In the genomic region with DNA sequence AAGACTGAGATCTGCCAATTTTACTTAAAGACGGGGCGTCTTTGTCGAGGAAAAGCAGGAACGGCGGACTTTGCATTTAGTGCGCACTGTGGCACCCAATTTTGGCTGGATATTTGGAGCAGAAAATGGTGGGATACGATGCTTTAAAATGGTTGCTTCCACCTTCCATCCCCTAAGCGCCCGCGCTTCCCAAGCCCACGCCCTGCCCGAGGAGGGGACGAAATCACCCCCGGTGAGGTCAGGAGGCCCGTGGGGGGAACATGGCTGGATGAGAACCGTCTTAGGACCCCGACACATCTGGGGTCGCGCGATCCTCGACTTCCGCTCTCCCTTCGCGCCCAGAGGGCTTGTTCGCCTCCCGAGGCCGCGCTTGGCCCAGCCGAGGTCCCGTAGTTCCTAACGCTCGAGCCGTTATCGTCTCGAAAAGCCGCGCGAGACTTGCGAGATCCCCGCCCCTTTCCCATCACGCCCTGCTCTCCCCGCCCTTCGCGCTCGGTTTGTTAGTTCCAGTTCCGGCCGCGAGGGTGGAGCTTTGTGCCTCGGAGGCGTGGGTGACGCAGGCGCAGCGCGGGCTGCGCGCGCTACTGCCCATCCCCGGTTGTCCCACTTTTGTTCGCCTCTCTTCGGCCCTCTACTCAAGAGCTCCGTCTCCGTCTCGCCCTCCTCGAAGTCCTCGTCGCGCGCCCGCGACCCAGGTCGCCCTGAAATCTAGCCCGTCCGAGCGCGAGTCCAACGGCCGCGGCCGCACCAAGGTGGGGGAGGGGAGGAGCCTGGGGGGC, we compare ENCODE assay signal across 1 cellular context.
A peak's percentile ranks its signal among the peaks of the same experiment; 100 is the strongest.
TF ChIP-seq lines count a peak whose summit lies in the region.

A gene with protein sequence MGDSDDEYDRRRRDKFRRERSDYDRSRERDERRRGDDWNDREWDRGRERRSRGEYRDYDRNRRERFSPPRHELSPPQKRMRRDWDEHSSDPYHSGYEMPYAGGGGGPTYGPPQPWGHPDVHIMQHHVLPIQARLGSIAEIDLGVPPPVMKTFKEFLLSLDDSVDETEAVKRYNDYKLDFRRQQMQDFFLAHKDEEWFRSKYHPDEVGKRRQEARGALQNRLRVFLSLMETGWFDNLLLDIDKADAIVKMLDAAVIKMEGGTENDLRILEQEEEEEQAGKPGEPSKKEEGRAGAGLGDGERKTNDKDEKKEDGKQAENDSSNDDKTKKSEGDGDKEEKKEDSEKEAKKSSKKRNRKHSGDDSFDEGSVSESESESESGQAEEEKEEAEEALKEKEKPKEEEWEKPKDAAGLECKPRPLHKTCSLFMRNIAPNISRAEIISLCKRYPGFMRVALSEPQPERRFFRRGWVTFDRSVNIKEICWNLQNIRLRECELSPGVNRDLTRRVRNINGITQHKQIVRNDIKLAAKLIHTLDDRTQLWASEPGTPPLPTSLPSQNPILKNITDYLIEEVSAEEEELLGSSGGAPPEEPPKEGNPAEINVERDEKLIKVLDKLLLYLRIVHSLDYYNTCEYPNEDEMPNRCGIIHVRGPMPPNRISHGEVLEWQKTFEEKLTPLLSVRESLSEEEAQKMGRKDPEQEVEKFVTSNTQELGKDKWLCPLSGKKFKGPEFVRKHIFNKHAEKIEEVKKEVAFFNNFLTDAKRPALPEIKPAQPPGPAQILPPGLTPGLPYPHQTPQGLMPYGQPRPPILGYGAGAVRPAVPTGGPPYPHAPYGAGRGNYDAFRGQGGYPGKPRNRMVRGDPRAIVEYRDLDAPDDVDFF (plus strand): TSS at position 527 of the 779 bp plus-strand sequence. CDS start 488 bp downstream, outside the sequence.

TF ChIP-seq in GM12878, 131 proteins besides CTCF, POLR2A, EP300 and RAD21 (continued from another document and continues in another):
- TF ChIP-seq, protein P1, sequence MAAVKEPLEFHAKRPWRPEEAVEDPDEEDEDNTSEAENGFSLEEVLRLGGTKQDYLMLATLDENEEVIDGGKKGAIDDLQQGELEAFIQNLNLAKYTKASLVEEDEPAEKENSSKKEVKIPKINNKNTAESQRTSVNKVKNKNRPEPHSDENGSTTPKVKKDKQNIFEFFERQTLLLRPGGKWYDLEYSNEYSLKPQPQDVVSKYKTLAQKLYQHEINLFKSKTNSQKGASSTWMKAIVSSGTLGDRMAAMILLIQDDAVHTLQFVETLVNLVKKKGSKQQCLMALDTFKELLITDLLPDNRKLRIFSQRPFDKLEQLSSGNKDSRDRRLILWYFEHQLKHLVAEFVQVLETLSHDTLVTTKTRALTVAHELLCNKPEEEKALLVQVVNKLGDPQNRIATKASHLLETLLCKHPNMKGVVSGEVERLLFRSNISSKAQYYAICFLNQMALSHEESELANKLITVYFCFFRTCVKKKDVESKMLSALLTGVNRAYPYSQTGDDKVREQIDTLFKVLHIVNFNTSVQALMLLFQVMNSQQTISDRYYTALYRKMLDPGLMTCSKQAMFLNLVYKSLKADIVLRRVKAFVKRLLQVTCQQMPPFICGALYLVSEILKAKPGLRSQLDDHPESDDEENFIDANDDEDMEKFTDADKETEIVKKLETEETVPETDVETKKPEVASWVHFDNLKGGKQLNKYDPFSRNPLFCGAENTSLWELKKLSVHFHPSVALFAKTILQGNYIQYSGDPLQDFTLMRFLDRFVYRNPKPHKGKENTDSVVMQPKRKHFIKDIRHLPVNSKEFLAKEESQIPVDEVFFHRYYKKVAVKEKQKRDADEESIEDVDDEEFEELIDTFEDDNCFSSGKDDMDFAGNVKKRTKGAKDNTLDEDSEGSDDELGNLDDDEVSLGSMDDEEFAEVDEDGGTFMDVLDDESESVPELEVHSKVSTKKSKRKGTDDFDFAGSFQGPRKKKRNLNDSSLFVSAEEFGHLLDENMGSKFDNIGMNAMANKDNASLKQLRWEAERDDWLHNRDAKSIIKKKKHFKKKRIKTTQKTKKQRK (IDR thresholded peaks at IDR 0.05; ENCODE audit: low read depth, low read length), result no peak
- TF ChIP-seq, protein P2, sequence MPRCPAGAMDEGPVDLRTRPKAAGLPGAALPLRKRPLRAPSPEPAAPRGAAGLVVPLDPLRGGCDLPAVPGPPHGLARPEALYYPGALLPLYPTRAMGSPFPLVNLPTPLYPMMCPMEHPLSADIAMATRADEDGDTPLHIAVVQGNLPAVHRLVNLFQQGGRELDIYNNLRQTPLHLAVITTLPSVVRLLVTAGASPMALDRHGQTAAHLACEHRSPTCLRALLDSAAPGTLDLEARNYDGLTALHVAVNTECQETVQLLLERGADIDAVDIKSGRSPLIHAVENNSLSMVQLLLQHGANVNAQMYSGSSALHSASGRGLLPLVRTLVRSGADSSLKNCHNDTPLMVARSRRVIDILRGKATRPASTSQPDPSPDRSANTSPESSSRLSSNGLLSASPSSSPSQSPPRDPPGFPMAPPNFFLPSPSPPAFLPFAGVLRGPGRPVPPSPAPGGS (IDR thresholded peaks at IDR 0.05; ENCODE audit: borderline replicate concordance, insufficient read depth, low read depth, low read length, poor library complexity, severe bottlenecking), result peak; percentile 55
- TF ChIP-seq BHLHE40 (IDR thresholded peaks at IDR 0.05; ENCODE audit: borderline replicate concordance in 1 of 2, low read depth in 2 of 2, low read length in 1 of 2), result peak in 1 of 2 experiments; percentile 51; a peak in 1 of 4 replicates
- TF ChIP-seq MYB (IDR thresholded peaks at IDR 0.05; ENCODE audit: borderline replicate concordance, low read depth, low read length), result peak; percentile 62
- no peak for TF ChIP-seq ZNF24 (IDR thresholded peaks at IDR 0.05)
- no peak for TF ChIP-seq ZSCAN29 (IDR thresholded peaks at IDR 0.05)
- no peak for TF ChIP-seq SREBF1 (IDR thresholded peaks at IDR 0.05; ENCODE audit: low read length)
- peak; percentile 53; the same call in 1 of the 2 replicates for TF ChIP-seq MTA2 (IDR thresholded peaks at IDR 0.05; ENCODE audit: low read depth)
- no peak for TF ChIP-seq JUND (IDR thresholded peaks at IDR 0.05; ENCODE audit: low read depth, low read length)
- TF ChIP-seq, protein P3, sequence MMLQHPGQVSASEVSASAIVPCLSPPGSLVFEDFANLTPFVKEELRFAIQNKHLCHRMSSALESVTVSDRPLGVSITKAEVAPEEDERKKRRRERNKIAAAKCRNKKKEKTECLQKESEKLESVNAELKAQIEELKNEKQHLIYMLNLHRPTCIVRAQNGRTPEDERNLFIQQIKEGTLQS (IDR thresholded peaks at IDR 0.05; ENCODE audit: borderline replicate concordance, extremely low read depth, low read depth, low read length), result no peak
- TF ChIP-seq STAT1 (conservative IDR thresholded peaks at IDR 0.05), result peak; percentile 96
- TF ChIP-seq, protein P4, sequence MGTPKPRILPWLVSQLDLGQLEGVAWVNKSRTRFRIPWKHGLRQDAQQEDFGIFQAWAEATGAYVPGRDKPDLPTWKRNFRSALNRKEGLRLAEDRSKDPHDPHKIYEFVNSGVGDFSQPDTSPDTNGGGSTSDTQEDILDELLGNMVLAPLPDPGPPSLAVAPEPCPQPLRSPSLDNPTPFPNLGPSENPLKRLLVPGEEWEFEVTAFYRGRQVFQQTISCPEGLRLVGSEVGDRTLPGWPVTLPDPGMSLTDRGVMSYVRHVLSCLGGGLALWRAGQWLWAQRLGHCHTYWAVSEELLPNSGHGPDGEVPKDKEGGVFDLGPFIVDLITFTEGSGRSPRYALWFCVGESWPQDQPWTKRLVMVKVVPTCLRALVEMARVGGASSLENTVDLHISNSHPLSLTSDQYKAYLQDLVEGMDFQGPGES (IDR thresholded peaks at IDR 0.05), result peak; percentile 6; the same call in 1 of the 2 replicates
- TF ChIP-seq STAT3 (IDR thresholded peaks at IDR 0.05; ENCODE audit: low read depth, low read length), result no peak
- TF ChIP-seq RB1 (IDR thresholded peaks at IDR 0.05; ENCODE audit: borderline replicate concordance), result no peak; the same call in none of the 2 replicates
- peak; percentile 92 for TF ChIP-seq HDGF (IDR thresholded peaks at IDR 0.05)
- no peak for TF ChIP-seq YBX1 (IDR thresholded peaks at IDR 0.05)
- peak; percentile 59 to 65 for TF ChIP-seq IKZF2 (IDR thresholded peaks at IDR 0.05)
- TF ChIP-seq SIX5 (IDR thresholded peaks at IDR 0.05; ENCODE audit: low read depth, low read length, severe bottlenecking), result peak; percentile 44
- TF ChIP-seq CHD1 (IDR thresholded peaks at IDR 0.05; ENCODE audit: low read depth, low read length), result 0 out of 2 replicates have a peak, but pooled peaks have one; percentile 27
- TF ChIP-seq POU2F2 (IDR thresholded peaks at IDR 0.05; ENCODE audit: borderline replicate concordance, low read depth, low read length), result peak; percentile 89; the same call in 2 of the 3 replicates
- TF ChIP-seq, protein P5, sequence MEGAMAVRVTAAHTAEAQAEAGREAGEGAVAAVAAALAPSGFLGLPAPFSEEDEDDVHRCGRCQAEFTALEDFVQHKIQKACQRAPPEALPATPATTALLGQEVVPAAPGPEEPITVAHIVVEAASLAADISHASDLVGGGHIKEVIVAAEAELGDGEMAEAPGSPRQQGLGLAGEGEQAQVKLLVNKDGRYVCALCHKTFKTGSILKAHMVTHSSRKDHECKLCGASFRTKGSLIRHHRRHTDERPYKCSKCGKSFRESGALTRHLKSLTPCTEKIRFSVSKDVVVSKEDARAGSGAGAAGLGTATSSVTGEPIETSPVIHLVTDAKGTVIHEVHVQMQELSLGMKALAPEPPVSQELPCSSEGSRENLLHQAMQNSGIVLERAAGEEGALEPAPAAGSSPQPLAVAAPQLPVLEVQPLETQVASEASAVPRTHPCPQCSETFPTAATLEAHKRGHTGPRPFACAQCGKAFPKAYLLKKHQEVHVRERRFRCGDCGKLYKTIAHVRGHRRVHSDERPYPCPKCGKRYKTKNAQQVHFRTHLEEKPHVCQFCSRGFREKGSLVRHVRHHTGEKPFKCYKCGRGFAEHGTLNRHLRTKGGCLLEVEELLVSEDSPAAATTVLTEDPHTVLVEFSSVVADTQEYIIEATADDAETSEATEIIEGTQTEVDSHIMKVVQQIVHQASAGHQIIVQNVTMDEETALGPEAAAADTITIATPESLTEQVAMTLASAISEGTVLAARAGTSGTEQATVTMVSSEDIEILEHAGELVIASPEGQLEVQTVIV (IDR thresholded peaks at IDR 0.05; ENCODE audit: borderline replicate concordance, partially characterized antibody), result peak; percentile 64
- TF ChIP-seq, protein P6, sequence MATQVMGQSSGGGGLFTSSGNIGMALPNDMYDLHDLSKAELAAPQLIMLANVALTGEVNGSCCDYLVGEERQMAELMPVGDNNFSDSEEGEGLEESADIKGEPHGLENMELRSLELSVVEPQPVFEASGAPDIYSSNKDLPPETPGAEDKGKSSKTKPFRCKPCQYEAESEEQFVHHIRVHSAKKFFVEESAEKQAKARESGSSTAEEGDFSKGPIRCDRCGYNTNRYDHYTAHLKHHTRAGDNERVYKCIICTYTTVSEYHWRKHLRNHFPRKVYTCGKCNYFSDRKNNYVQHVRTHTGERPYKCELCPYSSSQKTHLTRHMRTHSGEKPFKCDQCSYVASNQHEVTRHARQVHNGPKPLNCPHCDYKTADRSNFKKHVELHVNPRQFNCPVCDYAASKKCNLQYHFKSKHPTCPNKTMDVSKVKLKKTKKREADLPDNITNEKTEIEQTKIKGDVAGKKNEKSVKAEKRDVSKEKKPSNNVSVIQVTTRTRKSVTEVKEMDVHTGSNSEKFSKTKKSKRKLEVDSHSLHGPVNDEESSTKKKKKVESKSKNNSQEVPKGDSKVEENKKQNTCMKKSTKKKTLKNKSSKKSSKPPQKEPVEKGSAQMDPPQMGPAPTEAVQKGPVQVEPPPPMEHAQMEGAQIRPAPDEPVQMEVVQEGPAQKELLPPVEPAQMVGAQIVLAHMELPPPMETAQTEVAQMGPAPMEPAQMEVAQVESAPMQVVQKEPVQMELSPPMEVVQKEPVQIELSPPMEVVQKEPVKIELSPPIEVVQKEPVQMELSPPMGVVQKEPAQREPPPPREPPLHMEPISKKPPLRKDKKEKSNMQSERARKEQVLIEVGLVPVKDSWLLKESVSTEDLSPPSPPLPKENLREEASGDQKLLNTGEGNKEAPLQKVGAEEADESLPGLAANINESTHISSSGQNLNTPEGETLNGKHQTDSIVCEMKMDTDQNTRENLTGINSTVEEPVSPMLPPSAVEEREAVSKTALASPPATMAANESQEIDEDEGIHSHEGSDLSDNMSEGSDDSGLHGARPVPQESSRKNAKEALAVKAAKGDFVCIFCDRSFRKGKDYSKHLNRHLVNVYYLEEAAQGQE (IDR thresholded peaks at IDR 0.05; ENCODE audit: low read depth, low read length), result peak; percentile 43; the same call in 1 of the 2 replicates
- TF ChIP-seq, protein P7, sequence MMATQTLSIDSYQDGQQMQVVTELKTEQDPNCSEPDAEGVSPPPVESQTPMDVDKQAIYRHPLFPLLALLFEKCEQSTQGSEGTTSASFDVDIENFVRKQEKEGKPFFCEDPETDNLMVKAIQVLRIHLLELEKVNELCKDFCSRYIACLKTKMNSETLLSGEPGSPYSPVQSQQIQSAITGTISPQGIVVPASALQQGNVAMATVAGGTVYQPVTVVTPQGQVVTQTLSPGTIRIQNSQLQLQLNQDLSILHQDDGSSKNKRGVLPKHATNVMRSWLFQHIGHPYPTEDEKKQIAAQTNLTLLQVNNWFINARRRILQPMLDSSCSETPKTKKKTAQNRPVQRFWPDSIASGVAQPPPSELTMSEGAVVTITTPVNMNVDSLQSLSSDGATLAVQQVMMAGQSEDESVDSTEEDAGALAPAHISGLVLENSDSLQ (IDR thresholded peaks at IDR 0.05), result peak; percentile 42
- TF ChIP-seq RELA (IDR thresholded peaks at IDR 0.05; ENCODE audit: borderline replicate concordance, partially characterized antibody), result peak; percentile 61
- TF ChIP-seq SIN3A (IDR thresholded peaks at IDR 0.05; ENCODE audit: low read depth, low read length), result peak; percentile 12; the same call in 1 of the 2 replicates
- peak; percentile 74 for TF ChIP-seq HCFC1 (IDR thresholded peaks at IDR 0.05; ENCODE audit: low read length)
- TF ChIP-seq SMC3 (IDR thresholded peaks at IDR 0.05; ENCODE audit: borderline replicate concordance, low read length), result no peak
- 0 out of 2 replicates have a peak, but pooled peaks have one; percentile 27 for TF ChIP-seq PAX5 (IDR thresholded peaks at IDR 0.05; ENCODE audit: borderline replicate concordance, low read depth, low read length)
- peak; percentile 85 for TF ChIP-seq SMAD5 (IDR thresholded peaks at IDR 0.05; ENCODE audit: low read depth)
- peak; percentile 23; the same call in 1 of the 2 replicates for TF ChIP-seq TCF3 (IDR thresholded peaks at IDR 0.05; ENCODE audit: borderline replicate concordance, insufficient read depth, low read depth, low read length)
- TF ChIP-seq, protein P8, sequence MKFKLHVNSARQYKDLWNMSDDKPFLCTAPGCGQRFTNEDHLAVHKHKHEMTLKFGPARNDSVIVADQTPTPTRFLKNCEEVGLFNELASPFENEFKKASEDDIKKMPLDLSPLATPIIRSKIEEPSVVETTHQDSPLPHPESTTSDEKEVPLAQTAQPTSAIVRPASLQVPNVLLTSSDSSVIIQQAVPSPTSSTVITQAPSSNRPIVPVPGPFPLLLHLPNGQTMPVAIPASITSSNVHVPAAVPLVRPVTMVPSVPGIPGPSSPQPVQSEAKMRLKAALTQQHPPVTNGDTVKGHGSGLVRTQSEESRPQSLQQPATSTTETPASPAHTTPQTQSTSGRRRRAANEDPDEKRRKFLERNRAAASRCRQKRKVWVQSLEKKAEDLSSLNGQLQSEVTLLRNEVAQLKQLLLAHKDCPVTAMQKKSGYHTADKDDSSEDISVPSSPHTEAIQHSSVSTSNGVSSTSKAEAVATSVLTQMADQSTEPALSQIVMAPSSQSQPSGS (IDR thresholded peaks at IDR 0.05; ENCODE audit: low read length), result peak; percentile 16; the same call in 1 of the 2 replicates
- TF ChIP-seq, protein P9, sequence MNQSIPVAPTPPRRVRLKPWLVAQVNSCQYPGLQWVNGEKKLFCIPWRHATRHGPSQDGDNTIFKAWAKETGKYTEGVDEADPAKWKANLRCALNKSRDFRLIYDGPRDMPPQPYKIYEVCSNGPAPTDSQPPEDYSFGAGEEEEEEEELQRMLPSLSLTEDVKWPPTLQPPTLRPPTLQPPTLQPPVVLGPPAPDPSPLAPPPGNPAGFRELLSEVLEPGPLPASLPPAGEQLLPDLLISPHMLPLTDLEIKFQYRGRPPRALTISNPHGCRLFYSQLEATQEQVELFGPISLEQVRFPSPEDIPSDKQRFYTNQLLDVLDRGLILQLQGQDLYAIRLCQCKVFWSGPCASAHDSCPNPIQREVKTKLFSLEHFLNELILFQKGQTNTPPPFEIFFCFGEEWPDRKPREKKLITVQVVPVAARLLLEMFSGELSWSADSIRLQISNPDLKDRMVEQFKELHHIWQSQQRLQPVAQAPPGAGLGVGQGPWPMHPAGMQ (IDR thresholded peaks at IDR 0.05; ENCODE audit: borderline replicate concordance), result peak; percentile 71
